Comparison of ENCODE assay signal across 8 cellular contexts in genomic region chr5:91378683-91379601, GRCh38. TPM values are rescaled to one million over a fixed set of nuclear protein-coding genes. Genes with fewer than 3 reads are reported as not detected.
DNase-seq lines count a peak whose midpoint lies in the region; ATAC-seq, FAIRE-seq and TF ChIP-seq lines count a peak whose summit lies in the region.

No MANE protein-coding gene starts in this region.

- peaks cover 12 to 27% of the 10 kb centered on the region in 2 experiments for H3K4me1 ChIP-seq in SK-N-SH (ENCODE audit: control insufficient read depth in 1 of 2, insufficient read depth in 2 of 2, low read depth in 1 of 2, low read length in 1 of 2)
- H3K4me1 ChIP-seq in spleen = peaks cover 14 to 65% (median 42%) of the 10 kb centered on the region in 6 donors

- TF ChIP-seq EP300 in SK-N-SH (IDR thresholded peaks at IDR 0.05; ENCODE audit: borderline replicate concordance in 1 of 2, low read depth in 1 of 2, low read length in 1 of 2) = no peak

- H3K27ac Mint-ChIP-seq in T-cell = peak overlapping the region; percentile 99 to 100

- TF ChIP-seq CTCF in SK-N-SH (IDR thresholded peaks at IDR 0.05) (no peak), spleen (IDR thresholded peaks at IDR 0.05 in 8 of 11, conservative IDR thresholded peaks at IDR 0.05 in 3 of 11) (no peak)

- FAIRE-seq in frontal cortex (lab: Jason Lieb, UNC) = peak; percentile 53

- WGBS in SK-N-SH (ENCODE audit: low lambda C conversion rate) = 11% methylated on average over 11 of the region's 11 CpGs
- 31 to 36% (median 33%) methylated on average over 11 of the region's 11 CpGs for WGBS in spleen, 5 donors

- H3F3A ChIP-seq in SK-N-SH (replicated peaks; ENCODE audit: insufficient read depth) = peaks cover 58% of the 10 kb centered on the region

- H3K36me3 ChIP-seq in SK-N-SH (replicated peaks in 1 of 2; ENCODE audit: control insufficient read depth in 1 of 2, insufficient read depth in 2 of 2, low read length in 1 of 2) (peaks cover 46 to 53% of the 10 kb centered on the region in 2 experiments), spleen (peaks cover 0 to 45% (median 36%) of the 10 kb centered on the region in 6 donors)

- POLR2A ChIA-PET in SK-N-SH (lab: Yijun Ruan, JAX) (interaction anchor here (0.7 to 1.9 kb wide), 2 partner anchors 12 to 99 kb away, joined by 3 to 19 read pairs; no protein-coding TSS in a partner anchor), T-cell (lab: Charles Lee) (interaction anchor here (0.6 to 2.1 kb wide), 10 partner anchors 9 to 67 kb away, joined by 3 to 7 read pairs (median 3); no protein-coding TSS in a partner anchor)

- no peaks in the 10 kb centered on the region for H3K9me3 Mint-ChIP-seq in T-cell

- DNase-seq in SK-N-SH (no peak), T-cell (no peak), frontal cortex (ENCODE audit: low spot score in 2 of 2) (no peak), spleen (no peak), medulla oblongata (ENCODE audit: extremely low spot score) (no peak), NCI-H2081 treated with DMSO at 0.1 percent for 48 hours (lab: John Stamatoyannopoulos, UW) (no peak)

- ATAC-seq in SK-N-SH treated with all-trans-retinoic acid at 6 μM for 48 hours (no peak), T-cell (replicated peaks in 1 of 4) (no peak), HG03159 (IDR thresholded peaks at IDR 0.05; ENCODE audit: unreplicated experiment) (no peak)

- peaks cover 29 to 44% (median 42%) of the 10 kb centered on the region in 3 donors for H3K4me1 Mint-ChIP-seq in T-cell

- peaks cover 40% of the 10 kb centered on the region for H3K36me3 Mint-ChIP-seq in T-cell

- intact Hi-C loops in spleen (cut with DNase I; ENCODE audit: low total_unique reads) = no loop called here

- 0 out of 2 replicates have a peak, but pooled peaks cover 3% of the 10 kb centered on the region for H3K9me2 ChIP-seq in SK-N-SH

- TF ChIP-seq POLR2A in spleen (IDR thresholded peaks at IDR 0.05) = no peak

- H3K4me3 Mint-ChIP-seq in T-cell = peak overlapping the region; percentile 91 to 96 (median 92)

- CTCF ChIA-PET in SK-N-SH (lab: Yijun Ruan, JAX) = interaction anchor here (0.9 to 1.2 kb wide), 2 partner anchors 49 to 447 kb away, joined by 3 read pairs; no protein-coding TSS in a partner anchor
- CTCF ChIA-PET in T-cell (lab: Charles Lee) = interaction anchor here (0.6 to 1.7 kb wide), 5 partner anchors 11 to 153 kb away, joined by 3 to 6 read pairs (median 3); no protein-coding TSS in a partner anchor

- peak overlapping the region; percentile 100 for H3K27ac ChIP-seq in SK-N-SH (ENCODE audit: low read depth in 2 of 2, low read length in 1 of 2)
- H3K27ac ChIP-seq in spleen = peak overlapping the region; percentile 93 to 100 (median 99)

- H3K9me3 ChIP-seq in SK-N-SH (no peaks in the 10 kb centered on the region), spleen (no peaks in the 10 kb centered on the region)

- peak overlapping the region; percentile 89 to 94 for H3K4me3 ChIP-seq in SK-N-SH (ENCODE audit: low read depth in 2 of 2, low read length in 1 of 2)
- H3K4me3 ChIP-seq in spleen = peak overlapping the region; percentile 13 to 78 (median 60)

- no peak for TF ChIP-seq RAD21 in SK-N-SH (IDR thresholded peaks at IDR 0.05; ENCODE audit: low read length)

- H3K9ac ChIP-seq in SK-N-SH = peak overlapping the region; percentile 100

- H3K4me2 ChIP-seq in SK-N-SH = peak overlapping the region; percentile 75

- H3K79me2 ChIP-seq in SK-N-SH (ENCODE audit: insufficient read depth) = peaks cover 87% of the 10 kb centered on the region

- peaks cover 35% of the 10 kb centered on the region for H4K20me1 ChIP-seq in SK-N-SH (ENCODE audit: insufficient read depth)

- H2AFZ ChIP-seq in SK-N-SH (ENCODE audit: low read depth) = no peak overlapping the region

- no peaks in the 10 kb centered on the region for H3K27me3 Mint-ChIP-seq in T-cell

- no peaks in the 10 kb centered on the region for H3K27me3 ChIP-seq in SK-N-SH (ENCODE audit: insufficient read depth)
- H3K27me3 ChIP-seq in spleen (replicated peaks in 1 of 7) = no peaks in the 10 kb centered on the region

TF ChIP-seq in SK-N-SH, 30 proteins besides CTCF, POLR2A, EP300 and RAD21:
- TF ChIP-seq CHD2 (IDR thresholded peaks at IDR 0.05; ENCODE audit: low read length, partially characterized antibody) = no peak

TF ChIP-seq in SK-N-SH treated with all-trans-retinoic acid at 6 μM for 48 hours, 23 proteins besides CTCF, POLR2A, EP300 and RAD21:
- no peak for TF ChIP-seq BACH2 (CRISPR knock-in tag; IDR thresholded peaks at IDR 0.05; ENCODE audit: borderline replicate concordance)
TF ChIP-seq in SK-N-SH treated with all-trans-retinoic acid at 6 μM for 48 hours: peak in this region for 0.

RNA-seq across cellular contexts. Expression of gene ARRDC3, which starts 4.2 kb away (rescaled TPM):
- 24.6 and 26.0 TPM in 2 replicates for polyA plus RNA-seq in SK-N-SH (2012; rRNA removed)
- 17.4 and 18.4 TPM in 2 replicates for polyA plus RNA-seq in SK-N-SH (2012; cell fraction: cytosol; rRNA removed)
- polyA plus RNA-seq in SK-N-SH (2012; cell fraction: nucleus; rRNA removed) = 28.4 and 68.8 TPM in 2 replicates
- total RNA-seq in T-cell = 100 to 1,000 TPM; 107 to 219 (median 127) TPM
- 259 TPM for total RNA-seq in frontal cortex
- 100 to 1,000 TPM in 1 of 7 donors, 10 to 100 TPM in 6; 32.5 to 124 (median 52.8) TPM for total RNA-seq in spleen
- 10 to 100 TPM; 13.7 to 36.2 (median 15.5) TPM for polyA plus RNA-seq in spleen
